Comparison of ENCODE assay signal across 9 cellular contexts in genomic region chr6:52881662-52881995, GRCh38. TPM values are rescaled to one million over a fixed set of nuclear protein-coding genes. Genes with fewer than 3 reads are reported as not detected.
DNase-seq lines count a peak whose midpoint lies in the region; ATAC-seq lines count a peak whose summit lies in the region.
"Had no signal": no experiment of that assay in that cellular context is flagged by ENCODE, and none has a peak within 500 bp of the region (broad histone marks: within the 10 kb centered on the region; RNA-seq: fewer than 3 reads in every experiment).

No MANE protein-coding gene starts in this region.

- H3K4me3 ChIP-seq in HUES64 (ENCODE audit: low read length) (peak overlapping the region; percentile 57; the same call in 1 of the 2 replicates), iPS-20b (ENCODE audit: low read length) (peak overlapping the region; percentile 60), skin epidermis (peak overlapping the region in 6 of 7 experiments; percentile 29 to 49 (median 38))

- no peaks in the 10 kb centered on the region for H3K36me3 ChIP-seq in HUES64 (ENCODE audit: insufficient read depth, low read length)
- no peaks in the 10 kb centered on the region for H3K36me3 ChIP-seq in iPS-20b (ENCODE audit: insufficient read depth, low read depth, low read length)

- H3K9me3 ChIP-seq in HUES64 (ENCODE audit: insufficient read depth, low read depth, low read length) (no peaks in the 10 kb centered on the region), iPS-20b (ENCODE audit: insufficient read depth, low read depth, low read length) (no peaks in the 10 kb centered on the region)

- CTCF ChIA-PET in activated CD8-positive, alpha-beta T cell treated with anti-CD3 and anti-CD28 coated beads, Interleukin-2, amount 10 ng/mL, durations not matched to agents 7 days and 5 days (lab: Charles Lee), result interaction anchor here (0.9 to 1.9 kb wide), 5 partner anchors 8 to 186 kb away, joined by 3 to 6 read pairs (median 3); no protein-coding TSS in a partner anchor

- DNase-seq in activated CD8-positive, alpha-beta T cell treated with anti-CD3 and anti-CD28 coated beads, Interleukin-2, amount 10 ng/mL, durations not matched to agents 7 days and 5 days, result no peak
- no peak for DNase-seq in DMS153 (lab: John Stamatoyannopoulos, UW)
- DNase-seq in stimulated activated CD4-positive, alpha-beta T cell treated with anti-CD3 and anti-CD28 coated beads, Interleukin-2, amount 100 ng/mL, for 24 hours, result no peak

- H3K27ac ChIP-seq in HUES64 (ENCODE audit: low read depth, low read length) (no peak overlapping the region), iPS-20b (ENCODE audit: low read length) (no peak overlapping the region), skin epidermis (peak overlapping the region in 5 of 21 experiments; percentile 70 to 90 (median 80))

- no peak for ATAC-seq in activated CD8-positive, alpha-beta T cell treated with anti-CD3 and anti-CD28 coated beads, Interleukin-2, amount 10 ng/mL, durations not matched to agents 7 days and 5 days
- ATAC-seq in HG02588 (IDR thresholded peaks at IDR 0.05; ENCODE audit: unreplicated experiment) (no peak), GM18519 (IDR thresholded peaks at IDR 0.05; ENCODE audit: low FRiP score, unreplicated experiment) (no peak)

- peak overlapping the region; percentile 79 for H3K4me3 Mint-ChIP-seq in activated CD8-positive, alpha-beta T cell treated with anti-CD3 and anti-CD28 coated beads, Interleukin-2, amount 10 ng/mL, durations not matched to agents 7 days and 5 days

- H3K4me1 Mint-ChIP-seq in activated CD8-positive, alpha-beta T cell treated with anti-CD3 and anti-CD28 coated beads, Interleukin-2, amount 10 ng/mL, durations not matched to agents 7 days and 5 days (ENCODE audit: low read depth), result peaks cover 15% of the 10 kb centered on the region

- H3K27me3 Mint-ChIP-seq in activated CD8-positive, alpha-beta T cell treated with anti-CD3 and anti-CD28 coated beads, Interleukin-2, amount 10 ng/mL, durations not matched to agents 7 days and 5 days (ENCODE audit: low read depth), result peaks cover 10% of the 10 kb centered on the region

- H3K27me3 ChIP-seq in HUES64 (ENCODE audit: insufficient read depth, low read length) (no peaks in the 10 kb centered on the region), iPS-20b (ENCODE audit: insufficient read depth, low read length) (no peaks in the 10 kb centered on the region)

- no peaks in the 10 kb centered on the region for H3K4me1 ChIP-seq in HUES64 (ENCODE audit: insufficient read depth, low read length)
- H3K4me1 ChIP-seq in iPS-20b (ENCODE audit: insufficient read depth, low read length), result no peaks in the 10 kb centered on the region

- 90% methylated on average over 4 of the region's 4 CpGs for WGBS in HUES64

- H3K9ac ChIP-seq in HUES64 (ENCODE audit: low read depth, low read length) (no peak overlapping the region), iPS-20b (ENCODE audit: low read depth, low read length) (no peak overlapping the region)

- no peak overlapping the region for H3K27ac Mint-ChIP-seq in activated CD8-positive, alpha-beta T cell treated with anti-CD3 and anti-CD28 coated beads, Interleukin-2, amount 10 ng/mL, durations not matched to agents 7 days and 5 days

- POLR2A ChIA-PET in activated CD8-positive, alpha-beta T cell treated with anti-CD3 and anti-CD28 coated beads, Interleukin-2, amount 10 ng/mL, durations not matched to agents 7 days and 5 days (lab: Charles Lee), result no interaction called here

- H3K36me3 Mint-ChIP-seq in activated CD8-positive, alpha-beta T cell treated with anti-CD3 and anti-CD28 coated beads, Interleukin-2, amount 10 ng/mL, durations not matched to agents 7 days and 5 days (ENCODE audit: low read depth), result no peaks in the 10 kb centered on the region

- H3K9me3 Mint-ChIP-seq in activated CD8-positive, alpha-beta T cell treated with anti-CD3 and anti-CD28 coated beads, Interleukin-2, amount 10 ng/mL, durations not matched to agents 7 days and 5 days (ENCODE audit: insufficient read depth), result no peaks in the 10 kb centered on the region

RNA-seq across cellular contexts. Expression of gene GSTA3, which starts 27.9 kb away (rescaled TPM):
- not detected for polyA plus RNA-seq in HUES64 (2013, experiment 1 of 2)
- polyA plus RNA-seq in HUES64 (2013, experiment 2 of 2), result not detected
- not detected for total RNA-seq in activated CD8-positive, alpha-beta T cell treated with anti-CD3 and anti-CD28 coated beads, Interleukin-2, amount 10 ng/mL, durations not matched to agents 7 days and 5 days
- total RNA-seq: T-helper 1 cell treated with Interleukin-12 subunit alpha and Interleukin-12 subunit beta and Interleukin-4 antibody, amounts not matched to agents 30 ng/mL and 1 ng/mL, for 36 hours had no signal

RNA-seq across cellular contexts. Expression of gene GSTA5, which starts 41.0 kb away (rescaled TPM):
- not detected for polyA plus RNA-seq in HUES64 (2013, experiment 1 of 2)
- not detected for polyA plus RNA-seq in HUES64 (2013, experiment 2 of 2)
- total RNA-seq in activated CD8-positive, alpha-beta T cell treated with anti-CD3 and anti-CD28 coated beads, Interleukin-2, amount 10 ng/mL, durations not matched to agents 7 days and 5 days, result not detected
- total RNA-seq: T-helper 1 cell treated with Interleukin-12 subunit alpha and Interleukin-12 subunit beta and Interleukin-4 antibody, amounts not matched to agents 30 ng/mL and 1 ng/mL, for 36 hours had no signal
